In genomic region chr10:2897619-2898508, GRCh38 we compare ENCODE assay signal across 18 cellular contexts.
DNase-seq lines count a peak whose midpoint lies in the region; ATAC-seq lines count a peak whose summit lies in the region.
"Had no signal": no experiment of that assay in that cellular context is flagged by ENCODE, and none has a peak within 500 bp of the region (broad histone marks: within the 10 kb centered on the region; RNA-seq: fewer than 3 reads in every experiment).

No MANE protein-coding gene starts in this region.

- H3K36me3 Mint-ChIP-seq in activated naive CD8-positive, alpha-beta T cell treated with anti-CD3 and anti-CD28 coated beads, Interleukin-2, amount 50 U/mL, for 24 hours (ENCODE audit: low read depth) = no peaks in the 10 kb centered on the region
- H3K36me3 Mint-ChIP-seq in activated naive CD8-positive, alpha-beta T cell treated with anti-CD3 and anti-CD28 coated beads for 36 hours = no peaks in the 10 kb centered on the region
- no peaks in the 10 kb centered on the region for H3K36me3 Mint-ChIP-seq in stimulated activated effector memory CD8-positive, alpha-beta T cell treated with anti-CD3 and anti-CD28 coated beads, Interleukin-12 subunit alpha, Interleukin-12 subunit beta, amount 100 ng/mL, for 72 hours
- H3K36me3 Mint-ChIP-seq: activated naive CD8-positive, alpha-beta T cell treated with anti-CD3 and anti-CD28 coated beads, Interleukin-2, amount 10 ng/mL, durations not matched to agents 7 days and 5 days; naive B cell; type B pancreatic cell had no signal

- no peaks in the 10 kb centered on the region for H3K9me3 Mint-ChIP-seq in activated naive CD8-positive, alpha-beta T cell treated with anti-CD3 and anti-CD28 coated beads, Interleukin-2, amount 50 U/mL, for 24 hours
- H3K9me3 Mint-ChIP-seq in activated naive CD8-positive, alpha-beta T cell treated with anti-CD3 and anti-CD28 coated beads for 36 hours = no peaks in the 10 kb centered on the region
- H3K9me3 Mint-ChIP-seq in stimulated activated effector memory CD8-positive, alpha-beta T cell treated with anti-CD3 and anti-CD28 coated beads, Interleukin-12 subunit alpha, Interleukin-12 subunit beta, amount 100 ng/mL, for 72 hours = no peaks in the 10 kb centered on the region
- H3K9me3 Mint-ChIP-seq: activated naive CD8-positive, alpha-beta T cell treated with anti-CD3 and anti-CD28 coated beads, Interleukin-2, amount 10 ng/mL, durations not matched to agents 7 days and 5 days; endodermal cell; naive B cell; type B pancreatic cell had no signal

- ATAC-seq in activated naive CD8-positive, alpha-beta T cell treated with anti-CD3 and anti-CD28 coated beads, Interleukin-2, amount 50 U/mL, for 24 hours = peak; percentile 79
- ATAC-seq in stimulated activated effector memory CD8-positive, alpha-beta T cell treated with anti-CD3 and anti-CD28 coated beads, Interleukin-12 subunit alpha, Interleukin-12 subunit beta, amount 100 ng/mL, for 72 hours = peak; percentile 65

- no peak overlapping the region for H3K4me3 Mint-ChIP-seq in activated naive CD8-positive, alpha-beta T cell treated with anti-CD3 and anti-CD28 coated beads, Interleukin-2, amount 50 U/mL, for 24 hours
- H3K4me3 Mint-ChIP-seq in activated naive CD8-positive, alpha-beta T cell treated with anti-CD3 and anti-CD28 coated beads for 36 hours = no peak overlapping the region
- H3K4me3 Mint-ChIP-seq in stimulated activated effector memory CD8-positive, alpha-beta T cell treated with anti-CD3 and anti-CD28 coated beads, Interleukin-12 subunit alpha, Interleukin-12 subunit beta, amount 100 ng/mL, for 72 hours = no peak overlapping the region
- H3K4me3 Mint-ChIP-seq: activated naive CD8-positive, alpha-beta T cell treated with anti-CD3 and anti-CD28 coated beads, Interleukin-2, amount 10 ng/mL, durations not matched to agents 7 days and 5 days; endodermal cell; naive B cell; type B pancreatic cell had no signal

- in situ Hi-C loops in HAP-1 (cut with MboI; ENCODE audit: low sequenced_read_pairs) = no loop called here

- no peaks in the 10 kb centered on the region for H3K36me3 ChIP-seq in HAP-1 (replicated peaks)
- H3K36me3 ChIP-seq: prostate gland had no signal

- no peak for DNase-seq in activated naive CD8-positive, alpha-beta T cell treated with anti-CD3 and anti-CD28 coated beads, Interleukin-2, amount 50 U/mL, for 24 hours
- no peak for DNase-seq in activated naive CD8-positive, alpha-beta T cell treated with anti-CD3 and anti-CD28 coated beads for 36 hours
- DNase-seq in Jurkat, Clone E6-1 (ENCODE audit: low read depth, low spot score) = peak; percentile 71
- peak; percentile 30 to 34 for DNase-seq in activated T-cell treated with anti-CD3 and anti-CD28 coated beads, Interleukin-2, amount 50 U/mL, for 48 hours
- DNase-seq in stimulated activated effector memory CD8-positive, alpha-beta T cell treated with anti-CD3 and anti-CD28 coated beads, Interleukin-12 subunit alpha, Interleukin-12 subunit beta, amount 100 ng/mL, for 72 hours (ENCODE audit: low spot score in 2 of 2) = no peak
- DNase-seq in AG20443 (ENCODE audit: low spot score) = no peak
- no peak for DNase-seq in HAP-1 (ENCODE audit: low spot score in 2 of 2)
- DNase-seq in SIG-M5 treated with dmso at 0.1 percent for 504 hours (lab: John Stamatoyannopoulos, UW; ENCODE audit: unreplicated experiment) = no peak
- DNase-seq: activated naive CD8-positive, alpha-beta T cell treated with anti-CD3 and anti-CD28 coated beads, Interleukin-2, amount 10 ng/mL, durations not matched to agents 7 days and 5 days; central memory CD4-positive, alpha-beta T cell; DMS79; endodermal cell; foreskin melanocyte; naive B cell; NCI-H1048; SHP77 had no signal

- no peaks in the 10 kb centered on the region for H3K27me3 ChIP-seq in HAP-1 (ENCODE audit: low read depth)

- H3K27ac Mint-ChIP-seq in activated naive CD8-positive, alpha-beta T cell treated with anti-CD3 and anti-CD28 coated beads, Interleukin-2, amount 50 U/mL, for 24 hours = no peak overlapping the region
- no peak overlapping the region for H3K27ac Mint-ChIP-seq in activated naive CD8-positive, alpha-beta T cell treated with anti-CD3 and anti-CD28 coated beads for 36 hours
- no peak overlapping the region for H3K27ac Mint-ChIP-seq in stimulated activated effector memory CD8-positive, alpha-beta T cell treated with anti-CD3 and anti-CD28 coated beads, Interleukin-12 subunit alpha, Interleukin-12 subunit beta, amount 100 ng/mL, for 72 hours
- H3K27ac Mint-ChIP-seq: activated naive CD8-positive, alpha-beta T cell treated with anti-CD3 and anti-CD28 coated beads, Interleukin-2, amount 10 ng/mL, durations not matched to agents 7 days and 5 days; endodermal cell; naive B cell; type B pancreatic cell had no signal

- no peaks in the 10 kb centered on the region; the same call in 1 of the 2 replicates for H3K9me3 ChIP-seq in HAP-1
- H3K9me3 ChIP-seq: prostate gland had no signal

- H3K4me1 ChIP-seq in HAP-1 = no peaks in the 10 kb centered on the region
- H3K4me1 ChIP-seq: prostate gland had no signal

- H3K27me3 Mint-ChIP-seq in activated naive CD8-positive, alpha-beta T cell treated with anti-CD3 and anti-CD28 coated beads, Interleukin-2, amount 50 U/mL, for 24 hours = peaks cover 5% of the 10 kb centered on the region
- H3K27me3 Mint-ChIP-seq in activated naive CD8-positive, alpha-beta T cell treated with anti-CD3 and anti-CD28 coated beads for 36 hours = peaks cover 8% of the 10 kb centered on the region

- H3K4me1 Mint-ChIP-seq in activated naive CD8-positive, alpha-beta T cell treated with anti-CD3 and anti-CD28 coated beads, Interleukin-2, amount 50 U/mL, for 24 hours = peaks cover 3% of the 10 kb centered on the region
- H3K4me1 Mint-ChIP-seq in activated naive CD8-positive, alpha-beta T cell treated with anti-CD3 and anti-CD28 coated beads for 36 hours = peaks cover 1% of the 10 kb centered on the region
- no peaks in the 10 kb centered on the region for H3K4me1 Mint-ChIP-seq in stimulated activated effector memory CD8-positive, alpha-beta T cell treated with anti-CD3 and anti-CD28 coated beads, Interleukin-12 subunit alpha, Interleukin-12 subunit beta, amount 100 ng/mL, for 72 hours
- H3K4me1 Mint-ChIP-seq: endodermal cell, naive B cell had no signal

- peak overlapping the region; percentile 35 for H3K4me3 ChIP-seq in Jurkat, Clone E6-1 (ENCODE audit: low read length)
- H3K4me3 ChIP-seq in HAP-1 = no peak overlapping the region
- H3K4me3 ChIP-seq: prostate gland had no signal

Comparison
In these comparisons a context has a peak if more than half of its experiments do, and no peak if none do; other contexts are left out.
1. DNase-seq: peak in Jurkat, Clone E6-1 (single experiment) and activated T-cell treated with anti-CD3 and anti-CD28 coated beads, Interleukin-2, amount 50 U/mL, for 48 hours (2 of 2); none in activated naive CD8-positive, alpha-beta T cell treated with anti-CD3 and anti-CD28 coated beads, Interleukin-2, amount 50 U/mL, for 24 hours (single experiment), activated naive CD8-positive, alpha-beta T cell treated with anti-CD3 and anti-CD28 coated beads for 36 hours (single experiment), stimulated activated effector memory CD8-positive, alpha-beta T cell treated with anti-CD3 and anti-CD28 coated beads, Interleukin-12 subunit alpha, Interleukin-12 subunit beta, amount 100 ng/mL, for 72 hours (0 of 2), AG20443 (single experiment), HAP-1 (0 of 2) and SIG-M5 treated with dmso at 0.1 percent for 504 hours (single experiment).